Comparison of ENCODE assay signal across 24 cellular contexts in genomic region chr10:21355591-21356011, GRCh38.
DNase-seq lines count a peak whose midpoint lies in the region; FAIRE-seq and TF ChIP-seq lines count a peak whose summit lies in the region.
"Had no signal": no experiment of that assay in that cellular context is flagged by ENCODE, and none has a peak within 500 bp of the region (broad histone marks: within the 10 kb centered on the region; RNA-seq: fewer than 3 reads in every experiment).

No MANE protein-coding gene starts in this region.

- no peak overlapping the region for H2BK15ac ChIP-seq in mesendoderm (replicated peaks; ENCODE audit: low read depth)

- H3K9me3 ChIP-seq in mammary epithelial cell (replicated peaks; ENCODE audit: insufficient read depth, low read length) = no peaks in the 10 kb centered on the region
- H3K9me3 ChIP-seq: ascending aorta, psoas muscle had no signal

- no peaks in the 10 kb centered on the region for H3K36me3 ChIP-seq in mammary epithelial cell (ENCODE audit: insufficient read depth, low read length)
- H3K36me3 ChIP-seq in mesendoderm (ENCODE audit: control insufficient read depth, insufficient read depth, low read length) = no peaks in the 10 kb centered on the region
- H3K36me3 ChIP-seq: ascending aorta had no signal

- H2BK5ac ChIP-seq in mesendoderm (ENCODE audit: low read length) = no peak overlapping the region

- no peak for TF ChIP-seq CTCF in AG04449 (IDR thresholded peaks at IDR 0.05; ENCODE audit: insufficient read depth, low read length, missing control alignments)
- TF ChIP-seq CTCF in mammary epithelial cell (conservative IDR thresholded peaks at IDR 0.05 in 1 of 2, IDR thresholded peaks at IDR 0.05 in 1 of 2; ENCODE audit: extremely low read depth in 1 of 2, insufficient read depth in 1 of 2, low read depth in 1 of 2, low read length in 2 of 2) = no peak

- 10% methylated on average over 2 of the region's 2 CpGs for WGBS in mammary epithelial cell (ENCODE audit: low coverage, missing lambda C conversion rate)
- WGBS in mesendoderm (ENCODE audit: extremely low coverage, insufficient coverage, low lambda C conversion rate) = no CpG with 5 or more reads among the region's 2 CpGs

- H3K4me1 ChIP-seq in mammary epithelial cell (ENCODE audit: insufficient read depth, low read length) (peaks cover 6% of the 10 kb centered on the region), mesendoderm (ENCODE audit: control insufficient read depth, low read depth, low read length) (no peaks in the 10 kb centered on the region)
- H3K4me1 ChIP-seq: ascending aorta, psoas muscle had no signal

- H3K56ac ChIP-seq in mesendoderm (ENCODE audit: low read length) = no peak overlapping the region

- no peaks in the 10 kb centered on the region for H4K20me1 ChIP-seq in mammary epithelial cell (ENCODE audit: insufficient read depth, low read length)

- no peak overlapping the region for H4K8ac ChIP-seq in mesendoderm (ENCODE audit: low read depth, low read length)

- CTCF ChIA-PET in AG04449 (lab: Yijun Ruan, JAX) (interaction anchor here (0.5 to 1.5 kb wide), 3 partner anchors 14 to 73 kb away, joined by 3 to 4 read pairs (median 3); no protein-coding TSS in a partner anchor), mammary epithelial cell (lab: Charles Lee; ENCODE audit: low non-redundant PET) (interaction anchor here (0.5 kb wide), 1 partner anchor 62 kb away, joined by 3 read pairs; no protein-coding TSS in a partner anchor)

- DNase-seq in AG04449 (ENCODE audit: low read depth, low spot score) = peak; percentile 17
- DNase-seq in M059J (ENCODE audit: low read depth) = peak; percentile 43
- peak; percentile 65 for DNase-seq in mammary epithelial cell
- peak; percentile 32 for DNase-seq in mesendoderm
- DNase-seq in NK-92 treated with Interleukin-12 subunit alpha and Interleukin-12 subunit beta, amount 100 ng/mL, for 24 hours (lab: John Stamatoyannopoulos, UW) = no peak
- DNase-seq in NCI-H526 (lab: John Stamatoyannopoulos, UW) = no peak
- no peak for DNase-seq in GF-D8 (lab: John Stamatoyannopoulos, UW)
- no peak for DNase-seq in GM19239 (ENCODE audit: insufficient read length, low spot score)
- DNase-seq: activated CD8-positive, alpha-beta T cell treated with anti-CD3 and anti-CD28 coated beads for 36 hours; activated naive CD4-positive, alpha-beta T cell; activated T-cell treated with anti-CD3 and anti-CD28 coated beads, Interleukin-2, amount 50 U/mL, for 1 hour; C1 segment of cervical spinal cord; cortex of kidney; left cardiac atrium; NCI-H2029 treated with DMSO at 0.1 percent for 48 hours; NCI-H524; psoas muscle; small intestine; stimulated activated CD4-positive, alpha-beta T cell treated with anti-CD3 and anti-CD28 coated beads, Interleukin-4, amount 100 ng/mL, for 1 hour; stimulated activated naive CD8-positive, alpha-beta T cell treated with anti-CD3 and anti-CD28 coated beads, Interleukin-15, amount 100 ng/mL, for 72 hours; T-helper 2 cell had no signal

- dilution Hi-C loops in mammary epithelial cell (cut with HindIII; ENCODE audit: low sequenced_read_pairs) = no loop called here

- no peak overlapping the region for H2BK120ac ChIP-seq in mesendoderm (ENCODE audit: low read depth, low read length)

- H3K18ac ChIP-seq in mesendoderm (ENCODE audit: low read length) = no peak overlapping the region

- H3K4ac ChIP-seq in mesendoderm (ENCODE audit: low read depth, low read length) = no peak overlapping the region

- H3K9ac ChIP-seq in mammary epithelial cell (ENCODE audit: insufficient read depth, low read length) (peak overlapping the region; percentile 14), mesendoderm (ENCODE audit: low read length) (no peak overlapping the region)

- no peaks in the 10 kb centered on the region for H3K79me1 ChIP-seq in mesendoderm (ENCODE audit: low read length)

- H3K4me3 ChIP-seq in AG04449 (ENCODE audit: low read depth, low read length) (no peak overlapping the region), mammary epithelial cell (replicated peaks in 1 of 3; ENCODE audit: insufficient read depth in 1 of 3, low read depth in 2 of 3, low read length in 3 of 3) (peak overlapping the region in 1 of 3 experiments; percentile 6), mesendoderm (ENCODE audit: low read length) (no peak overlapping the region)
- H3K4me3 ChIP-seq: ascending aorta, GM12878, psoas muscle had no signal

- no TSS peak for BruUV-seq in mammary epithelial cell (replicated peaks; lab: Mats Ljungman, UMichigan)

- no peaks in the 10 kb centered on the region for H3K27me3 ChIP-seq in mammary epithelial cell (ENCODE audit: insufficient read depth, low read length)
- no peaks in the 10 kb centered on the region for H3K27me3 ChIP-seq in mesendoderm (ENCODE audit: insufficient read depth, low read length, poor library complexity)
- H3K27me3 ChIP-seq: ascending aorta had no signal

- peak overlapping the region; percentile 58 for H3K27ac ChIP-seq in mammary epithelial cell (ENCODE audit: insufficient read depth, low read depth, low read length)
- no peak overlapping the region for H3K27ac ChIP-seq in mesendoderm (ENCODE audit: low read depth, low read length)
- H3K27ac ChIP-seq: ascending aorta, psoas muscle had no signal

- H3K23ac ChIP-seq in mesendoderm (ENCODE audit: low read length) = no peak overlapping the region

- POLR2A ChIA-PET in AG04449 (lab: Yijun Ruan, JAX) = no interaction called here

- no peak for FAIRE-seq in GM19239 (lab: Jason Lieb, UNC)
- FAIRE-seq: frontal cortex, GM12878, small intestine had no signal

- H3K4me2 ChIP-seq in mammary epithelial cell (ENCODE audit: insufficient read depth, low read depth, low read length) (peak overlapping the region; percentile 63), mesendoderm (ENCODE audit: low read length) (no peak overlapping the region)

- H2AK5ac ChIP-seq in mesendoderm (ENCODE audit: low read length) = no peak overlapping the region

- H3K79me2 ChIP-seq in mammary epithelial cell (ENCODE audit: insufficient read depth, low read length) (no peaks in the 10 kb centered on the region), mesendoderm (ENCODE audit: control insufficient read depth, insufficient read depth, low read length) (no peaks in the 10 kb centered on the region)

- intact Hi-C loops in mammary epithelial cell (cut with micrococcal nuclease) = loop anchor here (1.0 kb wide), 1 partner anchor 18 kb away; no protein-coding TSS in a partner anchor

- peak overlapping the region; percentile 76 for H2AFZ ChIP-seq in mammary epithelial cell (ENCODE audit: low read depth, low read length)

- H4K5ac ChIP-seq in mesendoderm (ENCODE audit: low read length) = no peak overlapping the region

- in situ Hi-C loops in mammary epithelial cell (cut with MboI; ENCODE audit: low sequenced_read_pairs in 2 of 2) = no loop called here

Comparison
In these comparisons a context has a peak if more than half of its experiments do, and no peak if none do; other contexts are left out.
1. DNase-seq: peak in AG04449 (single experiment), M059J (single experiment), mammary epithelial cell (single experiment) and mesendoderm (single experiment); none in NK-92 treated with Interleukin-12 subunit alpha and Interleukin-12 subunit beta, amount 100 ng/mL, for 24 hours (single experiment), NCI-H526 (0 of 2), GF-D8 (single experiment) and GM19239 (single experiment).